Comparison of ENCODE assay signal across 23 cellular contexts in genomic region chr17:51668155-51668962, GRCh38.
"Had no signal": no experiment of that assay in that cellular context is flagged by ENCODE, and none has a peak within 500 bp of the region (broad histone marks: within the 10 kb centered on the region; RNA-seq: fewer than 3 reads in every experiment).

No MANE protein-coding gene starts in this region.

- H3K36me3 ChIP-seq: brain microvascular endothelial cell, heart right ventricle, left lung, lower lobe of right lung, right lobe of liver, stomach, tibial artery had no signal

- H3K9me3 ChIP-seq: lower lobe of right lung, right lobe of liver, tibial artery had no signal

- H3K4me1 ChIP-seq: heart right ventricle, left lung, lower lobe of right lung, right lobe of liver, stomach, tibial artery had no signal

- ATAC-seq: activated T-cell treated with anti-CD3 and anti-CD28 coated beads, Interleukin-2, amount 50 U/mL, for 72 hours; esophagus mucosa; heart right ventricle; left lung; lower lobe of right lung had no signal

- H3K4me3 ChIP-seq: heart right ventricle, left lung, lower lobe of right lung, right lobe of liver, skin epidermis, stomach, tibial artery had no signal

- DNase-seq: activated CD4-positive, alpha-beta memory T cell treated with anti-CD3 and anti-CD28 coated beads, Interleukin-2, amount 10 ng/mL, durations not matched to agents 7 days and 5 days; activated CD4-positive, alpha-beta T cell treated with anti-CD3 and anti-CD28 coated beads, Interleukin-2, amount 10 ng/mL, durations not matched to agents 24 days and 14 days; activated CD4-positive, CD25-positive, alpha-beta regulatory T cell treated with anti-CD3 and anti-CD28 coated beads, Interleukin-2, amount 50 U/mL, for 72 hours; activated naive CD4-positive, alpha-beta T cell treated with anti-CD3 and anti-CD28 coated beads for 36 hours; activated naive CD8-positive, alpha-beta T cell treated with anti-CD3 and anti-CD28 coated beads for 36 hours; activated T-cell treated with anti-CD3 and anti-CD28 coated beads, Interleukin-2, amount 50 U/mL, for 72 hours; amniotic stem cell; brain microvascular endothelial cell; cortex of kidney; foreskin fibroblast; heart right ventricle; lower lobe of right lung; mesendoderm; natural killer cell; right lobe of liver; stimulated activated CD4-positive, alpha-beta T cell treated with anti-CD3 and anti-CD28 coated beads, Interleukin-12 subunit alpha, Interleukin-12 subunit beta, amount 100 ng/mL, for 4 hours; stimulated activated CD4-positive, alpha-beta T cell treated with anti-CD3 and anti-CD28 coated beads, Interleukin-4, amount 100 ng/mL, for 1 hour; stomach; tibial artery had no signal

- H3K27ac ChIP-seq: brain microvascular endothelial cell, heart right ventricle, left lung, lower lobe of right lung, right lobe of liver, skin epidermis, stomach, tibial artery had no signal

- FAIRE-seq: astrocyte had no signal

- H3K27me3 ChIP-seq: brain microvascular endothelial cell, left lung, right lobe of liver, stomach, tibial artery had no signal
